Comparison of ENCODE assay signal across 13 cellular contexts in the genomic region with DNA sequence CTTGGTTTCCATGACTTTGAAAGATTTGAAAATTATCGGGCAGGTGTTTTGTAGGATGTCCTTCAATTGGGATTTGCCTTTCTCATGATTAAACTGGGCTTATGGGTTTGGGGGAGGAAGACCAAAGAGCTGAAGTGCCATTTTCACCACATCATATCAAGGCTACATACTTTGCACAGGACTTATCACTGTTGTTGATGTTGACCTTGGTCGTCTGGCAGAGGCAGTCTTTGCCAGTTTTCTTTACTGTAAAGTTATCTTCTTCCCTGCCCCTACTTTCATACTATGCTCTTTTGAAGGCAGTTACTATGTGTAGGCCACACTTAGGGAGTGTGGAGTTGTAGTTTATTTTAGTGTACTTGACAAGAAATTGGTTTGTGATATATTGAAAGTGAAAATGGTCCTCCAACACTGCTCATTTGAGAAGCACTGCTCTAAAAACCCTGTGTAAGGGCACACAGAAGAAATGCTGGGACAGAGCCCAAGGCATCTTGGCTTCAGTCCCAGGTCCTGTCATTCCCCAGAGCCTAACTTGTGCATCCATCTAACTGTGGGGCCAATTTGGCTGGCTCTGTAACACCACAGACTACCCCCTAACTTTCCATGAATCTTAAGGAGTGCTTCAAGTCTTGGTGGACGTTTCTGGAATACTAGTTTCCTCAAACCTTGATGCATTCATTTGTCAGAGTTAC.
DNase-seq lines count a peak whose midpoint lies in the region; ATAC-seq and TF ChIP-seq lines count a peak whose summit lies in the region.
"Had no signal": no experiment of that assay in that cellular context is flagged by ENCODE, and none has a peak within 500 bp of the region (broad histone marks: within the 10 kb centered on the region; RNA-seq: fewer than 3 reads in every experiment).

No MANE protein-coding gene starts in this region.

- no peak overlapping the region for H3K4me3 ChIP-seq in fibroblast of the aortic adventitia (ENCODE audit: low read depth, low read length)

- CTCF ChIA-PET in RWPE1 (lab: Yijun Ruan, JAX) = no interaction called here

- H3K4me1 Mint-ChIP-seq in neural crest cell = peaks cover 14% of the 10 kb centered on the region
- H3K4me1 Mint-ChIP-seq in HFFc6 (ENCODE audit: low read depth) = peaks cover 24% of the 10 kb centered on the region

- peak overlapping the region; percentile 5 for H3K27ac Mint-ChIP-seq in neural crest cell (ENCODE audit: unreplicated experiment)
- H3K27ac Mint-ChIP-seq in HFFc6 = no peak overlapping the region
- H3K27ac Mint-ChIP-seq: activated CD8-positive, alpha-beta T cell treated with anti-CD3 and anti-CD28 coated beads for 36 hours had no signal

- H3K27ac ChIP-seq in RWPE1 = peak overlapping the region; percentile 66; the same call in 1 of the 2 replicates
- H3K27ac ChIP-seq: KMS-11 had no signal

- peak; percentile 55 for DNase-seq in DMS 273 (lab: John Stamatoyannopoulos, UW; ENCODE audit: unreplicated experiment)
- no peak for DNase-seq in RWPE1 (ENCODE audit: low spot score)
- peak; percentile 62 for DNase-seq in fibroblast of the aortic adventitia (ENCODE audit: low read depth)
- DNase-seq in neural crest cell (ENCODE audit: low read depth, low spot score) = no peak
- no peak for DNase-seq in activated CD4-positive, alpha-beta T cell treated with anti-CD3 and anti-CD28 coated beads, Interleukin-2, amount 50 U/mL, for 48 hours
- DNase-seq in HFFc6 = no peak
- no peak for DNase-seq in amniotic stem cell (lab: John Stamatoyannopoulos, UW)
- DNase-seq: activated CD8-positive, alpha-beta T cell treated with anti-CD3 and anti-CD28 coated beads for 36 hours; activated naive CD4-positive, alpha-beta T cell treated with Interleukin-2 at 50 U/mL for 16 hours; naive B cell; NCI-H2081 treated with DMSO at 0.1 percent for 48 hours had no signal

- H3K36me3 Mint-ChIP-seq in neural crest cell (ENCODE audit: low read depth) (peaks cover 16% of the 10 kb centered on the region), HFFc6 (ENCODE audit: low read depth) (no peaks in the 10 kb centered on the region)

- POLR2A ChIA-PET in RWPE1 (lab: Yijun Ruan, JAX; ENCODE audit: low non-redundant PET) = no interaction called here

- no peaks in the 10 kb centered on the region for H3K27me3 Mint-ChIP-seq in neural crest cell (ENCODE audit: low read depth)
- H3K27me3 Mint-ChIP-seq in HFFc6 (ENCODE audit: insufficient read depth) = peaks cover 12% of the 10 kb centered on the region
- H3K27me3 Mint-ChIP-seq: activated CD8-positive, alpha-beta T cell treated with anti-CD3 and anti-CD28 coated beads for 36 hours; naive B cell had no signal

- TF ChIP-seq CTCF in RWPE1 (conservative IDR thresholded peaks at IDR 0.05; ENCODE audit: low read depth) (no peak), fibroblast of the aortic adventitia (IDR thresholded peaks at IDR 0.05; ENCODE audit: insufficient read depth, low read length) (no peak), neural crest cell (conservative IDR thresholded peaks at IDR 0.05) (no peak), HFFc6 (IDR thresholded peaks at IDR 0.05) (no peak)

- no peak overlapping the region for H3K4me3 Mint-ChIP-seq in neural crest cell
- no peak overlapping the region for H3K4me3 Mint-ChIP-seq in HFFc6
- H3K4me3 Mint-ChIP-seq: activated CD8-positive, alpha-beta T cell treated with anti-CD3 and anti-CD28 coated beads for 36 hours had no signal

- no peak for ATAC-seq in HG03521 (IDR thresholded peaks at IDR 0.05; ENCODE audit: unreplicated experiment)
- ATAC-seq: activated CD8-positive, alpha-beta T cell treated with anti-CD3 and anti-CD28 coated beads for 36 hours had no signal

- H3K9me3 Mint-ChIP-seq in neural crest cell = peaks cover 10% of the 10 kb centered on the region
- H3K9me3 Mint-ChIP-seq in HFFc6 = no peaks in the 10 kb centered on the region
- H3K9me3 Mint-ChIP-seq: activated CD8-positive, alpha-beta T cell treated with anti-CD3 and anti-CD28 coated beads for 36 hours; naive B cell had no signal

Comparison
In these comparisons a context has a peak if more than half of its experiments do, and no peak if none do; other contexts are left out.
1. DNase-seq: peak in DMS 273 (single experiment) and fibroblast of the aortic adventitia (single experiment); none in RWPE1 (single experiment), neural crest cell (single experiment), activated CD4-positive, alpha-beta T cell treated with anti-CD3 and anti-CD28 coated beads, Interleukin-2, amount 50 U/mL, for 48 hours (0 of 2), HFFc6 (single experiment) and amniotic stem cell (single experiment).